ENCODE assay signal across 8 cellular contexts in the genomic region with DNA sequence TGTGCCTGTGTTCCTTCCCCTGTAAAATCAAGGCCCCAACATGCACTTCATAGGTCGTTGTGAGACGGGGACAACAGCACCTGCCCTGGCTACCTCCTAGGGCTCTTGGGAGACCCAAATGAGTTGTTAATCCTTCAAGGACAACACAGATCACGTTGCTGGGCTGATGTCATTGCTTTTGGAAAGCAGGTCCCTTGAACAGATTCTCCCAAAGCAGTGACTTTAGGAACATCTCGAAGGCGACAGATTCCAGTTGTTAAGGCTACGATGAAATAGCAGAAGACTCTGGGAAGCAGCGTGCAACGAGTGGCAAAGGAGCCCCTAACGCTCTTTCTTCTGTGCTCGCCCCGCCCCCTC. TPM values are rescaled to one million over a fixed set of nuclear protein-coding genes. Genes with fewer than 3 reads are reported as not detected.
DNase-seq lines count a peak whose midpoint lies in the region; ATAC-seq, FAIRE-seq and TF ChIP-seq lines count a peak whose summit lies in the region.

No MANE protein-coding gene starts in this region.

- H3K9me3 Mint-ChIP-seq in CD4-positive, alpha-beta T cell, result no peaks in the 10 kb centered on the region
- no peaks in the 10 kb centered on the region for H3K9me3 Mint-ChIP-seq in activated CD8-positive, alpha-beta T cell treated with anti-CD3 and anti-CD28 coated beads for 36 hours
- H3K9me3 Mint-ChIP-seq in memory B cell, result no peaks in the 10 kb centered on the region

- peak overlapping the region; percentile 89 for H3K4me3 Mint-ChIP-seq in CD4-positive, alpha-beta T cell
- peak overlapping the region; percentile 68 for H3K4me3 Mint-ChIP-seq in activated CD8-positive, alpha-beta T cell treated with anti-CD3 and anti-CD28 coated beads for 36 hours
- H3K4me3 Mint-ChIP-seq in memory B cell, result peak overlapping the region; percentile 97

- TF ChIP-seq CTCF in CD4-positive, alpha-beta T cell (IDR thresholded peaks at IDR 0.05), result no peak
- TF ChIP-seq CTCF in HFF-Myc (IDR thresholded peaks at IDR 0.05; ENCODE audit: low read depth, low read length, missing control alignments), result no peak
- no peak for TF ChIP-seq CTCF in activated CD8-positive, alpha-beta T cell treated with anti-CD3 and anti-CD28 coated beads for 36 hours (IDR thresholded peaks at IDR 0.05)

- peaks cover 28% of the 10 kb centered on the region for H3K4me1 Mint-ChIP-seq in CD4-positive, alpha-beta T cell (ENCODE audit: low read depth)
- H3K4me1 Mint-ChIP-seq in activated CD8-positive, alpha-beta T cell treated with anti-CD3 and anti-CD28 coated beads for 36 hours (ENCODE audit: low read depth), result peaks cover 26% of the 10 kb centered on the region
- peaks cover 31% of the 10 kb centered on the region for H3K4me1 Mint-ChIP-seq in memory B cell

- CTCF ChIA-PET in CD4-positive, alpha-beta T cell (lab: Charles Lee), result no interaction called here
- CTCF ChIA-PET in activated CD8-positive, alpha-beta T cell treated with anti-CD3 and anti-CD28 coated beads for 36 hours (lab: Charles Lee), result interaction anchor here (0.6 to 1.3 kb wide), 2 partner anchors 27 to 503 kb away, joined by 3 to 6 read pairs; a partner anchor contains a TSS

- H3K36me3 Mint-ChIP-seq in CD4-positive, alpha-beta T cell (ENCODE audit: low read depth), result no peaks in the 10 kb centered on the region
- H3K36me3 Mint-ChIP-seq in activated CD8-positive, alpha-beta T cell treated with anti-CD3 and anti-CD28 coated beads for 36 hours (ENCODE audit: low read depth), result no peaks in the 10 kb centered on the region
- no peaks in the 10 kb centered on the region for H3K36me3 Mint-ChIP-seq in memory B cell

- no peak overlapping the region for H3K27ac Mint-ChIP-seq in CD4-positive, alpha-beta T cell
- no peak overlapping the region for H3K27ac Mint-ChIP-seq in activated CD8-positive, alpha-beta T cell treated with anti-CD3 and anti-CD28 coated beads for 36 hours
- H3K27ac Mint-ChIP-seq in memory B cell, result peak overlapping the region; percentile 93

- H3K4me3 ChIP-seq in HFF-Myc (replicated peaks; ENCODE audit: low read depth, low read length), result peak overlapping the region; percentile 53

- intact Hi-C loops in CD4-positive, alpha-beta T cell (cut with DNase I, micrococcal nuclease), result loop anchor here (2.0 to 10.0 kb wide), 4 partner anchors 26 to 468 kb away; a partner anchor contains a TSS
- intact Hi-C loops in activated CD8-positive, alpha-beta T cell treated with anti-CD3 and anti-CD28 coated beads for 36 hours (cut with micrococcal nuclease), result no loop called here

- no peaks in the 10 kb centered on the region for H3K9me3 ChIP-seq in CD4-positive, alpha-beta T cell (ENCODE audit: control insufficient read depth, low read length)

- H3K27ac ChIP-seq in CD4-positive, alpha-beta T cell (ENCODE audit: low read depth, low read length), result no peak overlapping the region

- H3K27me3 Mint-ChIP-seq in CD4-positive, alpha-beta T cell, result no peaks in the 10 kb centered on the region
- peaks cover 3% of the 10 kb centered on the region for H3K27me3 Mint-ChIP-seq in activated CD8-positive, alpha-beta T cell treated with anti-CD3 and anti-CD28 coated beads for 36 hours
- H3K27me3 Mint-ChIP-seq in memory B cell, result peaks cover 3% of the 10 kb centered on the region

- ATAC-seq in CD4-positive, alpha-beta T cell (ENCODE audit: poor library complexity), result peak; percentile 16
- ATAC-seq in activated CD8-positive, alpha-beta T cell treated with anti-CD3 and anti-CD28 coated beads for 36 hours, result peak; percentile 8
- ATAC-seq in memory B cell (ENCODE audit: low read depth), result peak; percentile 1
- ATAC-seq in activated CD4-positive, CD25-positive, alpha-beta regulatory T cell treated with anti-CD3 and anti-CD28 coated beads, Interleukin-2, amount 50 U/mL, for 24 hours, result no peak

- DNase-seq in CD4-positive, alpha-beta T cell, result no peak
- DNase-seq in HFF-Myc (ENCODE audit: extremely low read depth, low read depth) (no peak), memory B cell (ENCODE audit: low spot score in 2 of 2) (no peak), urothelium cell line (ENCODE audit: low spot score) (no peak), dedifferentiated amniotic fluid mesenchymal stem cell (ENCODE audit: extremely low spot score) (no peak)
- DNase-seq in activated CD8-positive, alpha-beta T cell treated with anti-CD3 and anti-CD28 coated beads for 36 hours, result no peak
- DNase-seq in activated effector memory CD4-positive, alpha-beta T cell treated with Interleukin-2 at 50 U/mL for 16 hours, result no peak

- H3K27me3 ChIP-seq in CD4-positive, alpha-beta T cell (ENCODE audit: control insufficient read depth, insufficient read depth, low read length), result no peaks in the 10 kb centered on the region

- POLR2A ChIA-PET in CD4-positive, alpha-beta T cell (lab: Charles Lee), result interaction anchor here (0.6 to 3.6 kb wide), 2 partner anchors 27 to 469 kb away, joined by 4 to 39 read pairs; a partner anchor contains a TSS
- POLR2A ChIA-PET in activated CD8-positive, alpha-beta T cell treated with anti-CD3 and anti-CD28 coated beads for 36 hours (lab: Charles Lee), result interaction anchor here (2.2 kb wide), 1 partner anchor 27 kb away, joined by 10 read pairs; a partner anchor contains a TSS

- no peak for FAIRE-seq in urothelium cell line (lab: Jason Lieb, UNC)

RNA-seq across cellular contexts. Expression of a gene that starts 26.2 kb away (rescaled TPM):
- total RNA-seq in CD4-positive, alpha-beta T cell, result 1 to 10 TPM; 1.5 to 2.1 TPM
- total RNA-seq in activated CD8-positive, alpha-beta T cell treated with anti-CD3 and anti-CD28 coated beads for 36 hours, result 1 to 10 TPM; 1.9 to 3.1 TPM

Comparison
In these comparisons a context has a peak if more than half of its experiments do, and no peak if none do; other contexts are left out.
1. ATAC-seq: peak in CD4-positive, alpha-beta T cell (single experiment), activated CD8-positive, alpha-beta T cell treated with anti-CD3 and anti-CD28 coated beads for 36 hours (single experiment) and memory B cell (single experiment); none in activated CD4-positive, CD25-positive, alpha-beta regulatory T cell treated with anti-CD3 and anti-CD28 coated beads, Interleukin-2, amount 50 U/mL, for 24 hours (0 of 2).
2. Peak in every context shown above with its lines, with median percentiles within 50 percentile points of each other: H3K4me3 Mint-ChIP-seq.